Comparison of ENCODE assay signal across 19 cellular contexts in genomic region chr6:37036146-37036545, GRCh38. TPM values are rescaled to one million over a fixed set of nuclear protein-coding genes. Genes with fewer than 3 reads are reported as not detected.
"Had no signal": no experiment of that assay in that cellular context is flagged by ENCODE, and none has a peak within 500 bp of the region (broad histone marks: within the 10 kb centered on the region; RNA-seq: fewer than 3 reads in every experiment).

No MANE protein-coding gene starts in this region.

- H3K9me3 Mint-ChIP-seq: activated naive CD4-positive, alpha-beta T cell treated with anti-CD3 and anti-CD28 coated beads, Interleukin-2, amount 50 U/mL, for 24 hours; effector memory CD8-positive, alpha-beta T cell; naive thymus-derived CD8-positive, alpha-beta T cell had no signal

- H3K9me3 ChIP-seq: sigmoid colon, upper lobe of right lung had no signal

- H3K9ac ChIP-seq: parathyroid adenoma had no signal

- H3K36me3 ChIP-seq: sigmoid colon, upper lobe of right lung had no signal

- H3K27ac ChIP-seq: hepatocyte, parathyroid adenoma, sigmoid colon, upper lobe of right lung had no signal

- H3K4me1 ChIP-seq: parathyroid adenoma had no signal

- ATAC-seq: activated CD4-positive, CD25-positive, alpha-beta regulatory T cell treated with anti-CD3 and anti-CD28 coated beads, Interleukin-2, amount 50 U/mL, for 24 hours; effector memory CD8-positive, alpha-beta T cell; left cardiac atrium; naive thymus-derived CD8-positive, alpha-beta T cell; upper lobe of right lung had no signal

- H3K27ac Mint-ChIP-seq: effector memory CD8-positive, alpha-beta T cell; naive thymus-derived CD8-positive, alpha-beta T cell had no signal

- H3K4me2 ChIP-seq: hepatocyte had no signal

- H3K4me3 ChIP-seq: hepatocyte, sigmoid colon, upper lobe of right lung had no signal

- H3K4me3 Mint-ChIP-seq: activated naive CD4-positive, alpha-beta T cell treated with anti-CD3 and anti-CD28 coated beads, Interleukin-2, amount 50 U/mL, for 24 hours; effector memory CD8-positive, alpha-beta T cell; naive thymus-derived CD8-positive, alpha-beta T cell had no signal

- DNase-seq: activated CD4-positive, alpha-beta T cell treated with anti-CD3 and anti-CD28 coated beads, Interleukin-2, amount 50 U/mL, for 1 hour; activated CD8-positive, alpha-beta memory T cell treated with anti-CD3 and anti-CD28 coated beads for 24 hours; activated gamma-delta T cell; caudate nucleus; effector memory CD8-positive, alpha-beta T cell; foreskin fibroblast; left cardiac atrium; sigmoid colon; stimulated activated CD4-positive, alpha-beta T cell treated with anti-CD3 and anti-CD28 coated beads, Interleukin-4, amount 100 ng/mL, for 4 hours; stimulated activated naive CD4-positive, alpha-beta T cell; T-helper 9 cell; upper lobe of right lung had no signal

- H3K27me3 Mint-ChIP-seq: activated naive CD4-positive, alpha-beta T cell treated with anti-CD3 and anti-CD28 coated beads, Interleukin-2, amount 50 U/mL, for 24 hours; effector memory CD8-positive, alpha-beta T cell; naive thymus-derived CD8-positive, alpha-beta T cell had no signal

- H2AFZ ChIP-seq: hepatocyte, parathyroid adenoma had no signal

- H3K79me2 ChIP-seq: hepatocyte, parathyroid adenoma had no signal

- H3K27me3 ChIP-seq: hepatocyte, sigmoid colon, upper lobe of right lung had no signal

RNA-seq across cellular contexts. Expression of gene FGD2, which starts 30.7 kb away (rescaled TPM):
- total RNA-seq: dermis microvascular lymphatic vessel endothelial cell, glomerular endothelial cell had no signal
